In genomic region chr19:8373867-8374813, GRCh38 we compare ENCODE assay signal across 1 cellular context.
TF ChIP-seq lines count a peak whose summit lies in the region.

No MANE protein-coding gene starts in this region.

TF ChIP-seq in HepG2, 621 proteins besides CTCF, POLR2A, EP300 and RAD21 (continued from another document and continues in another):
- TF ChIP-seq, protein P1, sequence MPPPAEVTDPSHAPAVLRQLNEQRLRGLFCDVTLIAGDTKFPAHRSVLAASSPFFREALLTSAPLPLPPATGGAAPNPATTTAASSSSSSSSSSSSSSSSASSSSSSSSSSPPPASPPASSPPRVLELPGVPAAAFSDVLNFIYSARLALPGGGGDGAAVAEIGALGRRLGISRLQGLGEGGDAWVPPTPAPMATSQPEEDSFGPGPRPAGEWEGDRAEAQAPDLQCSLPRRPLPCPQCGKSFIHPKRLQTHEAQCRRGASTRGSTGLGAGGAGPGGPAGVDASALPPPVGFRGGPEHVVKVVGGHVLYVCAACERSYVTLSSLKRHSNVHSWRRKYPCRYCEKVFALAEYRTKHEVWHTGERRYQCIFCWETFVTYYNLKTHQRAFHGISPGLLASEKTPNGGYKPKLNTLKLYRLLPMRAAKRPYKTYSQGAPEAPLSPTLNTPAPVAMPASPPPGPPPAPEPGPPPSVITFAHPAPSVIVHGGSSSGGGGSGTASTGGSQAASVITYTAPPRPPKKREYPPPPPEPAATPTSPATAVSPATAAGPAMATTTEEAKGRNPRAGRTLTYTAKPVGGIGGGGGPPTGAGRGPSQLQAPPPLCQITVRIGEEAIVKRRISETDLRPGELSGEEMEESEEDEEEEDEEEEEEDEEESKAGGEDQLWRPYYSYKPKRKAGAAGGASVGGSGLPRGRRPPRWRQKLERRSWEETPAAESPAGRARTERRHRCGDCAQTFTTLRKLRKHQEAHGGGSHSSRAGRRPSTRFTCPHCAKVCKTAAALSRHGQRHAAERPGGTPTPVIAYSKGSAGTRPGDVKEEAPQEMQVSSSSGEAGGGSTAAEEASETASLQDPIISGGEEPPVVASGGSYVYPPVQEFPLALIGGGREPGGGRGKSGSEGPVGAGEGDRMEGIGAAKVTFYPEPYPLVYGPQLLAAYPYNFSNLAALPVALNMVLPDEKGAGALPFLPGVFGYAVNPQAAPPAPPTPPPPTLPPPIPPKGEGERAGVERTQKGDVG (CRISPR knock-in tag; IDR thresholded peaks at IDR 0.05; ENCODE audit: borderline replicate concordance): peak; percentile 100
- TF ChIP-seq THAP11 (CRISPR knock-in tag; IDR thresholded peaks at IDR 0.05) (peak; percentile 75), IRF9 (CRISPR knock-in tag; IDR thresholded peaks at IDR 0.05; ENCODE audit: borderline replicate concordance) (no peak; the same call in 1 of the 2 replicates), PRPF4 (IDR thresholded peaks at IDR 0.05; ENCODE audit: low read depth, low read length, poor library complexity, severe bottlenecking) (no peak), ZNF335 (CRISPR knock-in tag; IDR thresholded peaks at IDR 0.05) (0 out of 2 replicates have a peak, but pooled peaks have one; percentile 53), RERE (CRISPR knock-in tag; IDR thresholded peaks at IDR 0.05; ENCODE audit: low read depth) (peak; percentile 82), SPEN (CRISPR knock-in tag; IDR thresholded peaks at IDR 0.05; ENCODE audit: low read depth) (peak; percentile 81; the same call in 1 of the 2 replicates), PITX1 (CRISPR knock-in tag; IDR thresholded peaks at IDR 0.05) (peak; percentile 99), ZFP91 (CRISPR knock-in tag; IDR thresholded peaks at IDR 0.05; ENCODE audit: borderline replicate concordance) (peak; percentile 78), TBX3 (IDR thresholded peaks at IDR 0.05; ENCODE audit: borderline replicate concordance) (peak; percentile 78; the same call in 1 of the 2 replicates), HDAC1 (CRISPR knock-in tag; IDR thresholded peaks at IDR 0.05) (peak; percentile 92), SP5 (CRISPR knock-in tag; IDR thresholded peaks at IDR 0.05; ENCODE audit: borderline replicate concordance, low read depth) (peak; percentile 96), ADNP (CRISPR knock-in tag; IDR thresholded peaks at IDR 0.05) (peak; percentile 85), ZBTB2 (CRISPR knock-in tag; IDR thresholded peaks at IDR 0.05; ENCODE audit: low read depth) (no peak), KDM6A (CRISPR knock-in tag; IDR thresholded peaks at IDR 0.05; ENCODE audit: low read depth) (peak; percentile 89), ZNF547 (CRISPR knock-in tag; IDR thresholded peaks at IDR 0.05) (0 out of 2 replicates have a peak, but pooled peaks have one; percentile 36), ZC3H4 (CRISPR knock-in tag; IDR thresholded peaks at IDR 0.05; ENCODE audit: borderline replicate concordance) (no peak), NFYC (CRISPR knock-in tag; IDR thresholded peaks at IDR 0.05) (peak; percentile 52; the same call in 1 of the 2 replicates), ZNF841 (CRISPR knock-in tag; IDR thresholded peaks at IDR 0.05; ENCODE audit: borderline replicate concordance) (no peak), POLR2AphosphoS5 (IDR thresholded peaks at IDR 0.05; ENCODE audit: low read depth, low read length) (0 out of 2 replicates have a peak, but pooled peaks have one; percentile 9), HOXD1 (CRISPR knock-in tag; IDR thresholded peaks at IDR 0.05) (no peak; the same call in 1 of the 2 replicates), ZNF670 (CRISPR knock-in tag; IDR thresholded peaks at IDR 0.05; ENCODE audit: borderline replicate concordance) (peak; percentile 91), MIXL1 (CRISPR knock-in tag; IDR thresholded peaks at IDR 0.05) (peak; percentile 87; the same call in 1 of the 2 replicates), NCOA5 (CRISPR knock-in tag; IDR thresholded peaks at IDR 0.05) (no peak), CHD4 (IDR thresholded peaks at IDR 0.05; ENCODE audit: borderline replicate concordance, low read length) (peak; percentile 96), ZNF44 (CRISPR knock-in tag; IDR thresholded peaks at IDR 0.05) (0 out of 2 replicates have a peak, but pooled peaks have one; percentile 25), MAX (IDR thresholded peaks at IDR 0.05) (peak; percentile 76), NFKBIZ (CRISPR knock-in tag; IDR thresholded peaks at IDR 0.05) (0 out of 2 replicates have a peak, but pooled peaks have one; percentile 32), CREM (IDR thresholded peaks at IDR 0.05) (peak; percentile 91), CREM (CRISPR knock-in tag; IDR thresholded peaks at IDR 0.05) (no peak), ZNF7 (CRISPR knock-in tag; IDR thresholded peaks at IDR 0.05) (no peak), RORA (CRISPR knock-in tag; IDR thresholded peaks at IDR 0.05) (peak; percentile 88; the same call in 1 of the 2 replicates), CBX5 (CRISPR knock-in tag; IDR thresholded peaks at IDR 0.05; ENCODE audit: borderline replicate concordance) (peak; percentile 51; the same call in 1 of the 2 replicates), HIVEP1 (CRISPR knock-in tag; IDR thresholded peaks at IDR 0.05) (peak; percentile 42; the same call in 1 of the 2 replicates), NCOA1 (CRISPR knock-in tag; IDR thresholded peaks at IDR 0.05) (peak; percentile 94), ATF7 (IDR thresholded peaks at IDR 0.05) (no peak), ATF7 (CRISPR knock-in tag; IDR thresholded peaks at IDR 0.05) (0 out of 2 replicates have a peak, but pooled peaks have one; percentile 40), ZNF607 (CRISPR knock-in tag; IDR thresholded peaks at IDR 0.05; ENCODE audit: borderline replicate concordance) (0 out of 2 replicates have a peak, but pooled peaks have one; percentile 24), ZFP36L1 (CRISPR knock-in tag; IDR thresholded peaks at IDR 0.05) (peak; percentile 85; the same call in 1 of the 2 replicates), CBX1 (IDR thresholded peaks at IDR 0.05; ENCODE audit: low read depth) (peak; percentile 55), TBX2 (CRISPR knock-in tag; IDR thresholded peaks at IDR 0.05; ENCODE audit: borderline replicate concordance) (peak; percentile 96), TGIF2 (CRISPR knock-in tag; IDR thresholded peaks at IDR 0.05) (0 out of 2 replicates have a peak, but pooled peaks have one; percentile 13)
- TF ChIP-seq, protein P2, sequence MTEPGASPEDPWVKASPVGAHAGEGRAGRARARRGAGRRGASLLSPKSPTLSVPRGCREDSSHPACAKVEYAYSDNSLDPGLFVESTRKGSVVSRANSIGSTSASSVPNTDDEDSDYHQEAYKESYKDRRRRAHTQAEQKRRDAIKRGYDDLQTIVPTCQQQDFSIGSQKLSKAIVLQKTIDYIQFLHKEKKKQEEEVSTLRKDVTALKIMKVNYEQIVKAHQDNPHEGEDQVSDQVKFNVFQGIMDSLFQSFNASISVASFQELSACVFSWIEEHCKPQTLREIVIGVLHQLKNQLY (CRISPR knock-in tag; IDR thresholded peaks at IDR 0.05): peak; percentile 89
- TF ChIP-seq, protein P3, sequence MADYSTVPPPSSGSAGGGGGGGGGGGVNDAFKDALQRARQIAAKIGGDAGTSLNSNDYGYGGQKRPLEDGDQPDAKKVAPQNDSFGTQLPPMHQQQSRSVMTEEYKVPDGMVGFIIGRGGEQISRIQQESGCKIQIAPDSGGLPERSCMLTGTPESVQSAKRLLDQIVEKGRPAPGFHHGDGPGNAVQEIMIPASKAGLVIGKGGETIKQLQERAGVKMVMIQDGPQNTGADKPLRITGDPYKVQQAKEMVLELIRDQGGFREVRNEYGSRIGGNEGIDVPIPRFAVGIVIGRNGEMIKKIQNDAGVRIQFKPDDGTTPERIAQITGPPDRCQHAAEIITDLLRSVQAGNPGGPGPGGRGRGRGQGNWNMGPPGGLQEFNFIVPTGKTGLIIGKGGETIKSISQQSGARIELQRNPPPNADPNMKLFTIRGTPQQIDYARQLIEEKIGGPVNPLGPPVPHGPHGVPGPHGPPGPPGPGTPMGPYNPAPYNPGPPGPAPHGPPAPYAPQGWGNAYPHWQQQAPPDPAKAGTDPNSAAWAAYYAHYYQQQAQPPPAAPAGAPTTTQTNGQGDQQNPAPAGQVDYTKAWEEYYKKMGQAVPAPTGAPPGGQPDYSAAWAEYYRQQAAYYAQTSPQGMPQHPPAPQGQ (CRISPR knock-in tag; IDR thresholded peaks at IDR 0.05; ENCODE audit: borderline replicate concordance): 0 out of 2 replicates have a peak, but pooled peaks have one; percentile 38
- TF ChIP-seq, protein P4, sequence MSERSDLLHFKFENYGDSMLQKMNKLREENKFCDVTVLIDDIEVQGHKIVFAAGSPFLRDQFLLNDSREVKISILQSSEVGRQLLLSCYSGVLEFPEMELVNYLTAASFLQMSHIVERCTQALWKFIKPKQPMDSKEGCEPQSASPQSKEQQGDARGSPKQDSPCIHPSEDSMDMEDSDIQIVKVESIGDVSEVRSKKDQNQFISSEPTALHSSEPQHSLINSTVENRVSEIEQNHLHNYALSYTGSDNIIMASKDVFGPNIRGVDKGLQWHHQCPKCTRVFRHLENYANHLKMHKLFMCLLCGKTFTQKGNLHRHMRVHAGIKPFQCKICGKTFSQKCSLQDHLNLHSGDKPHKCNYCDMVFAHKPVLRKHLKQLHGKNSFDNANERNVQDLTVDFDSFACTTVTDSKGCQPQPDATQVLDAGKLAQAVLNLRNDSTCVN (CRISPR knock-in tag; IDR thresholded peaks at IDR 0.05; ENCODE audit: borderline replicate concordance): no peak
- TF ChIP-seq, protein P5, sequence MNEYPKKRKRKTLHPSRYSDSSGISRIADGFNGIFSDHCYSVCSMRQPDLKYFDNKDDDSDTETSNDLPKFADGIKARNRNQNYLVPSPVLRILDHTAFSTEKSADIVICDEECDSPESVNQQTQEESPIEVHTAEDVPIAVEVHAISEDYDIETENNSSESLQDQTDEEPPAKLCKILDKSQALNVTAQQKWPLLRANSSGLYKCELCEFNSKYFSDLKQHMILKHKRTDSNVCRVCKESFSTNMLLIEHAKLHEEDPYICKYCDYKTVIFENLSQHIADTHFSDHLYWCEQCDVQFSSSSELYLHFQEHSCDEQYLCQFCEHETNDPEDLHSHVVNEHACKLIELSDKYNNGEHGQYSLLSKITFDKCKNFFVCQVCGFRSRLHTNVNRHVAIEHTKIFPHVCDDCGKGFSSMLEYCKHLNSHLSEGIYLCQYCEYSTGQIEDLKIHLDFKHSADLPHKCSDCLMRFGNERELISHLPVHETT (CRISPR knock-in tag; conservative IDR thresholded peaks at IDR 0.05): 0 out of 2 replicates have a peak, but pooled peaks have one; percentile 30
